In the genomic region with DNA sequence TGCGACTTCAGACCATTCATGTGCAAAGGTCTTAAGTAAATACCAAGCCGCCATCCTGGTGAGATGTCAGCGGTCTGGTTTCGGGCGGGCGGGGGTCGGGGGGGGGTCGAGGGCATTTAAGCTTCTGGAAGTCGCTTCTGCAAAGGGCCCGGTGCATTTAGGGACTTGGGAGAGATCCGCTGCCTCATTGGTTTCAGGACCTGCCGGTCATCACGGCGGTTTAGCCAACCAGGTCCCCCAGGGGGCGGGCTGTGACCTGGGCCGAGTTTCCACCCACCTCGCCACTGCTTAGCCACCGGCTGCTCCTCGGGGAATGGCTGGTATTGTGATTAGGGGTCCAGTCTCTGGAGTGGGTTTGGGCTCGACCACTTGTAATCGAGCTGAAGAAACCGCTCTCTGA, we compare ENCODE assay signal across 9 cellular contexts.
DNase-seq lines count a peak whose midpoint lies in the region; ATAC-seq and TF ChIP-seq lines count a peak whose summit lies in the region.
"Had no signal": no experiment of that assay in that cellular context is flagged by ENCODE, and none has a peak within 500 bp of the region (broad histone marks: within the 10 kb centered on the region; RNA-seq: fewer than 3 reads in every experiment).

No MANE protein-coding gene starts in this region.

- CTCF ChIA-PET in GM10248 (lab: Yijun Ruan, JAX) = interaction anchor here (7.8 kb wide), 1 partner anchor 14 kb away, joined by 51 read pairs; the partner anchor contains the start of genes ABHD8 and MRPL34

- H3K27me3 Mint-ChIP-seq in activated naive CD8-positive, alpha-beta T cell treated with anti-CD3 and anti-CD28 coated beads, Interleukin-2, amount 50 U/mL, for 24 hours = no peaks in the 10 kb centered on the region
- H3K27me3 Mint-ChIP-seq: central memory CD8-positive, alpha-beta T cell had no signal

- no peak for ATAC-seq in activated naive CD8-positive, alpha-beta T cell treated with anti-CD3 and anti-CD28 coated beads, Interleukin-2, amount 50 U/mL, for 24 hours
- no peak for ATAC-seq in HG03196 (IDR thresholded peaks at IDR 0.05; ENCODE audit: unreplicated experiment)

- peaks cover 15% of the 10 kb centered on the region for H3K36me3 Mint-ChIP-seq in activated naive CD8-positive, alpha-beta T cell treated with anti-CD3 and anti-CD28 coated beads, Interleukin-2, amount 50 U/mL, for 24 hours (ENCODE audit: low read depth)

- peaks cover 10% of the 10 kb centered on the region for H3K4me1 Mint-ChIP-seq in activated naive CD8-positive, alpha-beta T cell treated with anti-CD3 and anti-CD28 coated beads, Interleukin-2, amount 50 U/mL, for 24 hours
- H3K4me1 Mint-ChIP-seq: central memory CD8-positive, alpha-beta T cell had no signal

- DNase-seq in GM10248 (ENCODE audit: extremely low spot score) (peak; percentile 89), NCI-H1930 (lab: John Stamatoyannopoulos, UW) (peak; percentile 8 to 40), iPS-NIHi11 (ENCODE audit: low spot score) (peak; percentile 91), KG1 (lab: John Stamatoyannopoulos, UW) (no peak), NCI-H1694 treated with DMSO at 0.1 percent for 48 hours (lab: John Stamatoyannopoulos, UW) (no peak)
- peak; percentile 72 for DNase-seq in activated naive CD8-positive, alpha-beta T cell treated with anti-CD3 and anti-CD28 coated beads, Interleukin-2, amount 50 U/mL, for 24 hours
- DNase-seq in stimulated activated CD8-positive, alpha-beta memory T cell treated with anti-CD3 and anti-CD28 coated beads, Interleukin-15, amount 100 ng/mL, for 48 hours (ENCODE audit: low read depth in 2 of 2) = peak; percentile 44 to 60

- no peak overlapping the region for H3K27ac Mint-ChIP-seq in activated naive CD8-positive, alpha-beta T cell treated with anti-CD3 and anti-CD28 coated beads, Interleukin-2, amount 50 U/mL, for 24 hours

- no peak for TF ChIP-seq CTCF in GM10248 (IDR thresholded peaks at IDR 0.05; ENCODE audit: control extremely low read depth, extremely low read depth, low read depth, missing control alignments)

- no peaks in the 10 kb centered on the region for H3K9me3 Mint-ChIP-seq in activated naive CD8-positive, alpha-beta T cell treated with anti-CD3 and anti-CD28 coated beads, Interleukin-2, amount 50 U/mL, for 24 hours
- H3K9me3 Mint-ChIP-seq: central memory CD8-positive, alpha-beta T cell had no signal

- POLR2A ChIA-PET in GM10248 (lab: Yijun Ruan, JAX) = no interaction called here

- no peak overlapping the region for H3K4me3 Mint-ChIP-seq in activated naive CD8-positive, alpha-beta T cell treated with anti-CD3 and anti-CD28 coated beads, Interleukin-2, amount 50 U/mL, for 24 hours
- H3K4me3 Mint-ChIP-seq: central memory CD8-positive, alpha-beta T cell had no signal

Comparison
In these comparisons a context has a peak if more than half of its experiments do, and no peak if none do; other contexts are left out.
1. DNase-seq: peak in GM10248 (single experiment), NCI-H1930 (2 of 2), activated naive CD8-positive, alpha-beta T cell treated with anti-CD3 and anti-CD28 coated beads, Interleukin-2, amount 50 U/mL, for 24 hours (single experiment), iPS-NIHi11 (single experiment) and stimulated activated CD8-positive, alpha-beta memory T cell treated with anti-CD3 and anti-CD28 coated beads, Interleukin-15, amount 100 ng/mL, for 48 hours (2 of 2); none in KG1 (single experiment) and NCI-H1694 treated with DMSO at 0.1 percent for 48 hours (single experiment).